24 cellular contexts compared by ENCODE assay signal in the genomic region with DNA sequence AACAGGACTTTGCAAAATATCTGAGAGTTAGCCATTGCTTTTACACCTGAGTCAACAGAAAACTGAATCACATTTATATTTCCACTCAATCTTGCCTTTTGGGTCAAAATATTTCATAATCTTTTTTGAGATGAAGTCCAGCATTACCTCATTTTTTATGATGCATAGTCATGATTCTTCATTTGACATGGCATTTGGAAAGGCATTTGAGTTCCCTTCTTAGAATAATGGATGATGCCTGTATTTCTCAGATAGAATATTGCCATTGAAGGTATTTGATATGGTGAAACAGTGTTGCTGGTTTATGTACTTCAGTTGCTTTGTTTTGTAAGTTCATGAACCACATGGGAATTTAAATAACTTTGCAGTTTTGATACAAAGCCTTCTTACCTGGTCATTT.
"Had no signal": no experiment of that assay in that cellular context is flagged by ENCODE, and none has a peak within 500 bp of the region (broad histone marks: within the 10 kb centered on the region; RNA-seq: fewer than 3 reads in every experiment).

No MANE protein-coding gene starts in this region.

- DNase-seq: activated B cell treated with CpG ODN at 0.5 μM for 24 hours; activated CD4-positive, alpha-beta memory T cell treated with anti-CD3 and anti-CD28 coated beads for 36 hours; activated CD4-positive, alpha-beta T cell treated with anti-CD3 and anti-CD28 coated beads for 36 hours; activated effector memory CD4-positive, alpha-beta T cell treated with anti-CD3 and anti-CD28 coated beads, Interleukin-2, amount 50 U/mL, for 16 hours; activated naive CD4-positive, alpha-beta T cell treated with anti-CD3 and anti-CD28 coated beads, Interleukin-2, amount 50 U/mL, for 16 hours; activated naive CD8-positive, alpha-beta T cell treated with anti-CD3 and anti-CD28 coated beads, Interleukin-2, amount 50 U/mL, for 24 hours; brain microvascular endothelial cell; central memory CD4-positive, alpha-beta T cell; endodermal cell; gastrocnemius medialis; hippocampal formation; left ventricle myocardium superior; mesenchymal stem cell; pancreas; psoas muscle; stimulated activated CD4-positive, alpha-beta T cell treated with anti-CD3 and anti-CD28 coated beads, Interleukin-4, amount 100 ng/mL, for 24 hours; stimulated activated naive CD4-positive, alpha-beta T cell treated with Interleukin-2 at 50 U/mL for 16 hours; SW 1271; T-helper 17 cell; upper lobe of right lung had no signal

- H3K27ac ChIP-seq: ascending aorta, brain microvascular endothelial cell, epithelial cell of prostate, gastrocnemius medialis, neutrophil, pancreas, psoas muscle, right atrium auricular region, upper lobe of right lung had no signal

- H3K36me3 ChIP-seq: ascending aorta, brain microvascular endothelial cell, gastrocnemius medialis, neutrophil, pancreas, right atrium auricular region, upper lobe of right lung had no signal

- H3K4me1 ChIP-seq: ascending aorta, gastrocnemius medialis, pancreas, psoas muscle, right atrium auricular region, upper lobe of right lung had no signal

- H3K27me3 ChIP-seq: ascending aorta, brain microvascular endothelial cell, gastrocnemius medialis, neutrophil, pancreas, right atrium auricular region, upper lobe of right lung had no signal

- ATAC-seq: activated CD4-positive, alpha-beta T cell treated with anti-CD3 and anti-CD28 coated beads for 36 hours; activated naive CD8-positive, alpha-beta T cell treated with anti-CD3 and anti-CD28 coated beads, Interleukin-2, amount 50 U/mL, for 24 hours; gastrocnemius medialis; left ventricle myocardium superior; pancreas; psoas muscle; T-helper 17 cell; upper lobe of right lung had no signal

- H3K9me3 ChIP-seq: ascending aorta, gastrocnemius medialis, neutrophil, pancreas, psoas muscle, right atrium auricular region, upper lobe of right lung had no signal

- H3K4me3 ChIP-seq: ascending aorta, gastrocnemius medialis, pancreas, psoas muscle, right atrium auricular region, upper lobe of right lung had no signal
